Comparison of ENCODE assay signal across 16 cellular contexts in the genomic region with DNA sequence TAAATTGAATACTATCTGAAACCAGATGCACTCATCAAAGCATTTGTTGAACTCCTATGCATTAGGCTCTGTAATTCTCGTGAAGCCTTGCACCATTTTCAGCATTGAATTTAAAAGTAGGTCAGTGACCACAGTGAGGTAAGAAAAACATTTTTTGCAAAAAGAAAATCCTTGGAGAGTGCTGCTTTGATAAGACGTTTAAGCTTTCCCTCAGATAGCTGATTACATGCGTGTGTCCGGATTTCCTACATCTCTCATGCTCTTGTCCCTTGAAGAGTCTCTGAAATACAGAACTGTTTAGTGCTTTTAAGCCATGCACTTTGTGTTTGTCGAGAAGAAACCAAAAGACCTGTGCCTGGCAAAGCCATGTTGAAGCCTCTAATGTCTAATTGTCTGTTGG.
DNase-seq lines count a peak whose midpoint lies in the region; ATAC-seq and TF ChIP-seq lines count a peak whose summit lies in the region.
"Had no signal": no experiment of that assay in that cellular context is flagged by ENCODE, and none has a peak within 500 bp of the region (broad histone marks: within the 10 kb centered on the region; RNA-seq: fewer than 3 reads in every experiment).

No MANE protein-coding gene starts in this region.

- H3K4me2 ChIP-seq in GM23338, result peak overlapping the region; percentile 44
- no peak overlapping the region for H3K4me2 ChIP-seq in mesendoderm (ENCODE audit: low read length)

- H3K4ac ChIP-seq in mesendoderm (ENCODE audit: low read depth, low read length), result no peak overlapping the region

- H3K9me3 Mint-ChIP-seq in GM23338, result no peaks in the 10 kb centered on the region; the same call in 1 of the 3 replicates
- H3K9me3 Mint-ChIP-seq: CD4-positive, alpha-beta T cell had no signal

- H2AFZ ChIP-seq in GM23338, result no peak overlapping the region
- H2AFZ ChIP-seq: GM23248 had no signal

- H3K27ac Mint-ChIP-seq in GM23338, result no peak overlapping the region
- H3K27ac Mint-ChIP-seq: CD4-positive, alpha-beta T cell had no signal

- no peak overlapping the region for H3K4me3 Mint-ChIP-seq in GM23338
- H3K4me3 Mint-ChIP-seq: CD4-positive, alpha-beta T cell had no signal

- peaks cover 79% of the 10 kb centered on the region for H3K4me1 Mint-ChIP-seq in GM23338

- H4K8ac ChIP-seq in mesendoderm (ENCODE audit: low read depth, low read length), result no peak overlapping the region

- H2BK5ac ChIP-seq in mesendoderm (ENCODE audit: low read length), result no peak overlapping the region

- 0 out of 2 replicates have a peak, but pooled peaks cover under 1% of the 10 kb centered on the region for H3F3A ChIP-seq in GM23338 (replicated peaks; ENCODE audit: low read depth)

- no peak overlapping the region for H2BK15ac ChIP-seq in mesendoderm (replicated peaks; ENCODE audit: low read depth)

- H2AK5ac ChIP-seq in mesendoderm (ENCODE audit: low read length), result no peak overlapping the region

- DNase-seq in GM23338 (ENCODE audit: low spot score) (no peak), caudate nucleus (lab: John Stamatoyannopoulos, UW) (peak in 1 of 61 donors; percentile 31), mesendoderm (no peak), superior temporal gyrus (ENCODE audit: extremely low spot score) (peak; percentile 87), NCI-H1930 (lab: John Stamatoyannopoulos, UW) (no peak), GOT3 (lab: John Stamatoyannopoulos, UW) (no peak)
- no peak for DNase-seq in activated T-cell treated with anti-CD3 and anti-CD28 coated beads, Interleukin-2, amount 50 U/mL, for 48 hours
- DNase-seq: CD4-positive, alpha-beta T cell; GM23248; NCI-H1105; NCI-H1694 treated with DMSO at 0.1 percent for 48 hours; NCI-H2171; NCI-H446; NCI-H748 treated with DMSO at 0.1 percent for 48 hours; PC-3 had no signal

- no peak for TF ChIP-seq CTCF in GM23338 (conservative IDR thresholded peaks at IDR 0.05; ENCODE audit: low read depth in 2 of 2)

- H3K36me3 ChIP-seq in GM23338 (ENCODE audit: insufficient read depth) (no peaks in the 10 kb centered on the region), mesendoderm (ENCODE audit: control insufficient read depth, insufficient read depth, low read length) (no peaks in the 10 kb centered on the region)

- H3K9me2 ChIP-seq in GM23338 (ENCODE audit: insufficient read depth), result peaks cover 7% of the 10 kb centered on the region; the same call in 1 of the 2 replicates

- peak overlapping the region; percentile 57; the same call in 1 of the 2 replicates for H3K27ac ChIP-seq in GM23338 (ENCODE audit: low read depth)
- H3K27ac ChIP-seq in caudate nucleus (ENCODE audit: low read depth, low read length), result peak overlapping the region; percentile 83
- no peak overlapping the region for H3K27ac ChIP-seq in mesendoderm (ENCODE audit: low read depth, low read length)
- H3K27ac ChIP-seq: GM23248 had no signal

- H2BK120ac ChIP-seq in mesendoderm (ENCODE audit: low read depth, low read length), result peak overlapping the region; percentile 35

- H3K18ac ChIP-seq in mesendoderm (ENCODE audit: low read length), result no peak overlapping the region

- peaks cover 2% of the 10 kb centered on the region for H3K27me3 Mint-ChIP-seq in GM23338 (ENCODE audit: insufficient read depth, low read depth, poor library complexity)

- H3K9ac ChIP-seq in mesendoderm (ENCODE audit: low read length), result no peak overlapping the region
- H3K9ac ChIP-seq: GM23248 had no signal

- peaks cover 6% of the 10 kb centered on the region; the same call in 2 of the 3 replicates for H3K36me3 Mint-ChIP-seq in GM23338 (ENCODE audit: low read depth)

- H3K56ac ChIP-seq in mesendoderm (ENCODE audit: low read length), result no peak overlapping the region

- ATAC-seq in GM23338 (no peak), GM19328 (IDR thresholded peaks at IDR 0.05; ENCODE audit: unreplicated experiment) (no peak)
- ATAC-seq: PC-3 had no signal

- H3K27me3 ChIP-seq in GM23338 (ENCODE audit: insufficient read depth) (no peaks in the 10 kb centered on the region), mesendoderm (ENCODE audit: insufficient read depth, low read length, poor library complexity) (no peaks in the 10 kb centered on the region)

- H3K4me1 ChIP-seq in GM23338 (ENCODE audit: insufficient read depth), result peaks cover 63% of the 10 kb centered on the region
- H3K4me1 ChIP-seq in mesendoderm (ENCODE audit: control insufficient read depth, low read depth, low read length), result peaks cover 17% of the 10 kb centered on the region

- peaks cover 25% of the 10 kb centered on the region for H3K79me1 ChIP-seq in mesendoderm (ENCODE audit: low read length)

- no peak overlapping the region for H4K5ac ChIP-seq in mesendoderm (ENCODE audit: low read length)

- no peak overlapping the region for H3K23ac ChIP-seq in mesendoderm (ENCODE audit: low read length)

- no CpG with 5 or more reads among the region's 5 CpGs for WGBS in mesendoderm (ENCODE audit: extremely low coverage, insufficient coverage, low lambda C conversion rate)

- no peaks in the 10 kb centered on the region; the same call in 1 of the 2 replicates for H4K20me1 ChIP-seq in GM23338 (replicated peaks; ENCODE audit: insufficient read depth)

- peaks cover 83% of the 10 kb centered on the region for H3K79me2 ChIP-seq in GM23338 (replicated peaks; ENCODE audit: insufficient read depth)
- H3K79me2 ChIP-seq in mesendoderm (ENCODE audit: control insufficient read depth, insufficient read depth, low read length), result peaks cover 15% of the 10 kb centered on the region

- H3K4me3 ChIP-seq in GM23338 (no peak overlapping the region), mesendoderm (ENCODE audit: low read length) (no peak overlapping the region)
- H3K4me3 ChIP-seq: GM23248 had no signal

TF ChIP-seq in GM23338, 12 proteins besides CTCF, POLR2A, EP300 and RAD21:
- no peak for TF ChIP-seq POLR2AphosphoS5 (IDR thresholded peaks at IDR 0.05; ENCODE audit: low read depth)
- no peak for TF ChIP-seq JUNB (IDR thresholded peaks at IDR 0.05; ENCODE audit: unreplicated experiment)
